1 cellular context compared by ENCODE assay signal in the genomic region with DNA sequence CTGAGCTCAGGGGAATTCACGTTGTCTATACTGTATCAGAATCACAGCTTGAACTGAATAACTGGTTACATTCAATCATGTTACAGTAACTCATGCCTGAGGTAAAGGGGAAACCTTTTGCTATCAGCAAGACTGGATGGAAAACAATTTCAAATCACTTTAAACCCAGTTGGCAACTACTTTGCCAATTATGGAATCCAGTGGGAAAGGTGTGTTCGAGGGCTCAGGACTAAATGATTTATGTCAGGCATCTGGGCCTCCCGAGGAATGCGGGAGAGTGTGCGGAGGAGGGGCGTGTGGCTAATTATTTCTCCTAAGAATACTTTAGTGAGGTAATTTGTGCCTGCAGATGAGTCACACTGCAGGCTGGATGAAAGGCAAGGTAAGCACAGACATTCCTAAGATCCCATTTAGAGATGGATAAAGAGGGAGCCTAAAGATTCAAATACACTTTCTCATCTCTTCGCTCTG.
A peak's percentile ranks its signal among the peaks of the same experiment; 100 is the strongest.
TF ChIP-seq lines count a peak whose summit lies in the region.

No MANE protein-coding gene starts in this region.

TF ChIP-seq in HEK293, 187 proteins besides CTCF, POLR2A, EP300 and RAD21 (continued from another document and continues in another):
- TF ChIP-seq, protein P1, sequence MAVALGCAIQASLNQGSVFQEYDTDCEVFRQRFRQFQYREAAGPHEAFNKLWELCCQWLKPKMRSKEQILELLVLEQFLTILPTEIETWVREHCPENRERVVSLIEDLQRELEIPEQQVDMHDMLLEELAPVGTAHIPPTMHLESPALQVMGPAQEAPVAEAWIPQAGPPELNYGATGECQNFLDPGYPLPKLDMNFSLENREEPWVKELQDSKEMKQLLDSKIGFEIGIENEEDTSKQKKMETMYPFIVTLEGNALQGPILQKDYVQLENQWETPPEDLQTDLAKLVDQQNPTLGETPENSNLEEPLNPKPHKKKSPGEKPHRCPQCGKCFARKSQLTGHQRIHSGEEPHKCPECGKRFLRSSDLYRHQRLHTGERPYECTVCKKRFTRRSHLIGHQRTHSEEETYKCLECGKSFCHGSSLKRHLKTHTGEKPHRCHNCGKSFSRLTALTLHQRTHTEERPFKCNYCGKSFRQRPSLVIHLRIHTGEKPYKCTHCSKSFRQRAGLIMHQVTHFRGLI (tag by site-specific recombination; IDR thresholded peaks at IDR 0.05), result no peak
- TF ChIP-seq ZNF624 (tag by site-specific recombination; IDR thresholded peaks at IDR 0.05), result no peak
- no peak for TF ChIP-seq ZNF214 (tag by site-specific recombination; IDR thresholded peaks at IDR 0.05; ENCODE audit: borderline replicate concordance)
- no peak for TF ChIP-seq ZNF114 (tag by site-specific recombination; IDR thresholded peaks at IDR 0.05)
- TF ChIP-seq, protein P2, sequence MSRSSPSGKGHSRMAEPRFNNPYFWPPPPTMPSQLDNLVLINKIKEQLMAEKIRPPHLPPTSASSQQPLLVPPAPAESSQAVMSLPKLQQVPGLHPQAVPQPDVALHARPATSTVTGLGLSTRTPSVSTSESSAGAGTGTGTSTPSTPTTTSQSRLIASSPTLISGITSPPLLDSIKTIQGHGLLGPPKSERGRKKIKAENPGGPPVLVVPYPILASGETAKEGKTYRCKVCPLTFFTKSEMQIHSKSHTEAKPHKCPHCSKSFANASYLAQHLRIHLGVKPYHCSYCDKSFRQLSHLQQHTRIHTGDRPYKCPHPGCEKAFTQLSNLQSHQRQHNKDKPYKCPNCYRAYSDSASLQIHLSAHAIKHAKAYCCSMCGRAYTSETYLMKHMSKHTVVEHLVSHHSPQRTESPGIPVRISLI (tag by site-specific recombination; IDR thresholded peaks at IDR 0.05), result no peak
- no peak for TF ChIP-seq ZNF792 (tag by site-specific recombination; IDR thresholded peaks at IDR 0.05)
- no peak for TF ChIP-seq ZNF354C (tag by site-specific recombination; IDR thresholded peaks at IDR 0.05; ENCODE audit: borderline replicate concordance, low read depth)
- no peak for TF ChIP-seq ZNF223 (tag by site-specific recombination; IDR thresholded peaks at IDR 0.05)
- no peak for TF ChIP-seq ZNF302 (tag by site-specific recombination; IDR thresholded peaks at IDR 0.05; ENCODE audit: low read depth)
- TF ChIP-seq ZNF670 (tag by site-specific recombination; IDR thresholded peaks at IDR 0.05; ENCODE audit: low read depth), result no peak
- TF ChIP-seq ZNF155 (tag by site-specific recombination; IDR thresholded peaks at IDR 0.05), result no peak
- no peak for TF ChIP-seq GLIS2 (tag by site-specific recombination; IDR thresholded peaks at IDR 0.05)
- TF ChIP-seq ZNF560 (tag by site-specific recombination; IDR thresholded peaks at IDR 0.05; ENCODE audit: borderline replicate concordance), result no peak
- no peak for TF ChIP-seq ZNF768 (tag by site-specific recombination; IDR thresholded peaks at IDR 0.05)
- no peak for TF ChIP-seq ZNF248 (tag by site-specific recombination; IDR thresholded peaks at IDR 0.05)
- TF ChIP-seq, protein P3, sequence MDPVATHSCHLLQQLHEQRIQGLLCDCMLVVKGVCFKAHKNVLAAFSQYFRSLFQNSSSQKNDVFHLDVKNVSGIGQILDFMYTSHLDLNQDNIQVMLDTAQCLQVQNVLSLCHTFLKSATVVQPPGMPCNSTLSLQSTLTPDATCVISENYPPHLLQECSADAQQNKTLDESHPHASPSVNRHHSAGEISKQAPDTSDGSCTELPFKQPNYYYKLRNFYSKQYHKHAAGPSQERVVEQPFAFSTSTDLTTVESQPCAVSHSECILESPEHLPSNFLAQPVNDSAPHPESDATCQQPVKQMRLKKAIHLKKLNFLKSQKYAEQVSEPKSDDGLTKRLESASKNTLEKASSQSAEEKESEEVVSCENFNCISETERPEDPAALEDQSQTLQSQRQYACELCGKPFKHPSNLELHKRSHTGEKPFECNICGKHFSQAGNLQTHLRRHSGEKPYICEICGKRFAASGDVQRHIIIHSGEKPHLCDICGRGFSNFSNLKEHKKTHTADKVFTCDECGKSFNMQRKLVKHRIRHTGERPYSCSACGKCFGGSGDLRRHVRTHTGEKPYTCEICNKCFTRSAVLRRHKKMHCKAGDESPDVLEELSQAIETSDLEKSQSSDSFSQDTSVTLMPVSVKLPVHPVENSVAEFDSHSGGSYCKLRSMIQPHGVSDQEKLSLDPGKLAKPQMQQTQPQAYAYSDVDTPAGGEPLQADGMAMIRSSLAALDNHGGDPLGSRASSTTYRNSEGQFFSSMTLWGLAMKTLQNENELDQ (tag by site-specific recombination; IDR thresholded peaks at IDR 0.05; ENCODE audit: low read depth), result no peak
- no peak for TF ChIP-seq ZNF2 (tag by site-specific recombination; IDR thresholded peaks at IDR 0.05)
- no peak for TF ChIP-seq ZSCAN18 (tag by site-specific recombination; IDR thresholded peaks at IDR 0.05)
- TF ChIP-seq ZNF658 (tag by site-specific recombination; IDR thresholded peaks at IDR 0.05), result no peak
- TF ChIP-seq ZNF501 (tag by site-specific recombination; IDR thresholded peaks at IDR 0.05), result peak; percentile 65; the same call in 1 of the 2 replicates
- no peak for TF ChIP-seq SCRT1 (tag by site-specific recombination; IDR thresholded peaks at IDR 0.05; ENCODE audit: borderline replicate concordance)
- no peak for TF ChIP-seq REST (tag by site-specific recombination; IDR thresholded peaks at IDR 0.05)
- no peak for TF ChIP-seq ZNF76 (tag by site-specific recombination; IDR thresholded peaks at IDR 0.05; ENCODE audit: borderline replicate concordance, low read depth)
- peak; percentile 67 for TF ChIP-seq ZNF335 (tag by site-specific recombination; conservative IDR thresholded peaks at IDR 0.05)
- TF ChIP-seq ZNF623 (tag by site-specific recombination; IDR thresholded peaks at IDR 0.05), result no peak
- TF ChIP-seq ZSCAN23 (tag by site-specific recombination; IDR thresholded peaks at IDR 0.05), result peak; percentile 41; the same call in 1 of the 2 replicates
- TF ChIP-seq ZNF121 (tag by site-specific recombination; IDR thresholded peaks at IDR 0.05), result no peak
- no peak for TF ChIP-seq ZNF239 (tag by site-specific recombination; IDR thresholded peaks at IDR 0.05)
- TF ChIP-seq OSR2 (tag by site-specific recombination; IDR thresholded peaks at IDR 0.05), result peak; percentile 46; the same call in 1 of the 2 replicates
- TF ChIP-seq, protein P4, sequence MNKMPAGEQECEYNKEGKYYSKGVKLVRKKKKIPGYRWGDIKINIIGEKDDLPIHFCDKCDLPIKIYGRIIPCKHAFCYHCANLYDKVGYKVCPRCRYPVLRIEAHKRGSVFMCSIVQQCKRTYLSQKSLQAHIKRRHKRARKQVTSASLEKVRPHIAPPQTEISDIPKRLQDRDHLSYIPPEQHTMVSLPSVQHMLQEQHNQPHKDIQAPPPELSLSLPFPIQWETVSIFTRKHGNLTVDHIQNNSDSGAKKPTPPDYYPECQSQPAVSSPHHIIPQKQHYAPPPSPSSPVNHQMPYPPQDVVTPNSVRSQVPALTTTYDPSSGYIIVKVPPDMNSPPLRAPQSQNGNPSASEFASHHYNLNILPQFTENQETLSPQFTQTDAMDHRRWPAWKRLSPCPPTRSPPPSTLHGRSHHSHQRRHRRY (tag by site-specific recombination; IDR thresholded peaks at IDR 0.05), result no peak
- TF ChIP-seq, protein P5, sequence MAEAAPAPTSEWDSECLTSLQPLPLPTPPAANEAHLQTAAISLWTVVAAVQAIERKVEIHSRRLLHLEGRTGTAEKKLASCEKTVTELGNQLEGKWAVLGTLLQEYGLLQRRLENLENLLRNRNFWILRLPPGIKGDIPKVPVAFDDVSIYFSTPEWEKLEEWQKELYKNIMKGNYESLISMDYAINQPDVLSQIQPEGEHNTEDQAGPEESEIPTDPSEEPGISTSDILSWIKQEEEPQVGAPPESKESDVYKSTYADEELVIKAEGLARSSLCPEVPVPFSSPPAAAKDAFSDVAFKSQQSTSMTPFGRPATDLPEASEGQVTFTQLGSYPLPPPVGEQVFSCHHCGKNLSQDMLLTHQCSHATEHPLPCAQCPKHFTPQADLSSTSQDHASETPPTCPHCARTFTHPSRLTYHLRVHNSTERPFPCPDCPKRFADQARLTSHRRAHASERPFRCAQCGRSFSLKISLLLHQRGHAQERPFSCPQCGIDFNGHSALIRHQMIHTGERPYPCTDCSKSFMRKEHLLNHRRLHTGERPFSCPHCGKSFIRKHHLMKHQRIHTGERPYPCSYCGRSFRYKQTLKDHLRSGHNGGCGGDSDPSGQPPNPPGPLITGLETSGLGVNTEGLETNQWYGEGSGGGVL (tag by site-specific recombination; IDR thresholded peaks at IDR 0.05), result peak; percentile 48
- TF ChIP-seq ZNF654 (tag by site-specific recombination; IDR thresholded peaks at IDR 0.05; ENCODE audit: low read depth), result no peak
- TF ChIP-seq ATF2 (tag by site-specific recombination; IDR thresholded peaks at IDR 0.05; ENCODE audit: low read depth), result no peak
- 0 out of 2 replicates have a peak, but pooled peaks have one; percentile 68 for TF ChIP-seq ZFP37 (tag by site-specific recombination; IDR thresholded peaks at IDR 0.05)
- no peak for TF ChIP-seq ZNF529 (tag by site-specific recombination; IDR thresholded peaks at IDR 0.05; ENCODE audit: insufficient replicate concordance)
- no peak for TF ChIP-seq ZNF473 (tag by site-specific recombination; IDR thresholded peaks at IDR 0.05)
- no peak for TF ChIP-seq REPIN1 (tag by site-specific recombination; IDR thresholded peaks at IDR 0.05; ENCODE audit: low read depth)
- TF ChIP-seq, protein P6, sequence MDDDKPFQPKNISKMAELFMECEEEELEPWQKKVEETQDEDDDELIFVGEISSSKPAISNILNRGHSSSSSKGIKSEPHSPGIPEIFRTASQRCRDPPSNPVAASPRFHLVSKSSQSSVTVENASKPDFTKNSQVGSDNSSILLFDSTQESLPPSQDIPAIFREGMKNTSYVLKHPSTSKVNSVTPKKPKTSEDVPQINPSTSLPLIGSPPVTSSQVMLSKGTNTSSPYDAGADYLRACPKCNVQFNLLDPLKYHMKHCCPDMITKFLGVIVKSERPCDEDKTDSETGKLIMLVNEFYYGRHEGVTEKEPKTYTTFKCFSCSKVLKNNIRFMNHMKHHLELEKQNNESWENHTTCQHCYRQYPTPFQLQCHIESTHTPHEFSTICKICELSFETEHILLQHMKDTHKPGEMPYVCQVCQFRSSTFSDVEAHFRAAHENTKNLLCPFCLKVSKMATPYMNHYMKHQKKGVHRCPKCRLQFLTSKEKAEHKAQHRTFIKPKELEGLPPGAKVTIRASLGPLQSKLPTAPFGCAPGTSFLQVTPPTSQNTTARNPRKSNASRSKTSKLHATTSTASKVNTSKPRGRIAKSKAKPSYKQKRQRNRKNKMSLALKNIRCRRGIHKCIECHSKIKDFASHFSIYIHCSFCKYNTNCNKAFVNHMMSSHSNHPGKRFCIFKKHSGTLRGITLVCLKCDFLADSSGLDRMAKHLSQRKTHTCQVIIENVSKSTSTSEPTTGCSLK (tag by site-specific recombination; IDR thresholded peaks at IDR 0.05), result no peak
- TF ChIP-seq HOXD13 (CRISPR knock-in tag; IDR thresholded peaks at IDR 0.05; ENCODE audit: borderline replicate concordance), result no peak
- no peak for TF ChIP-seq ZNF311 (tag by site-specific recombination; IDR thresholded peaks at IDR 0.05; ENCODE audit: borderline replicate concordance)
- no peak for TF ChIP-seq ZFP41 (tag by site-specific recombination; IDR thresholded peaks at IDR 0.05; ENCODE audit: borderline replicate concordance)
- TF ChIP-seq, protein P7, sequence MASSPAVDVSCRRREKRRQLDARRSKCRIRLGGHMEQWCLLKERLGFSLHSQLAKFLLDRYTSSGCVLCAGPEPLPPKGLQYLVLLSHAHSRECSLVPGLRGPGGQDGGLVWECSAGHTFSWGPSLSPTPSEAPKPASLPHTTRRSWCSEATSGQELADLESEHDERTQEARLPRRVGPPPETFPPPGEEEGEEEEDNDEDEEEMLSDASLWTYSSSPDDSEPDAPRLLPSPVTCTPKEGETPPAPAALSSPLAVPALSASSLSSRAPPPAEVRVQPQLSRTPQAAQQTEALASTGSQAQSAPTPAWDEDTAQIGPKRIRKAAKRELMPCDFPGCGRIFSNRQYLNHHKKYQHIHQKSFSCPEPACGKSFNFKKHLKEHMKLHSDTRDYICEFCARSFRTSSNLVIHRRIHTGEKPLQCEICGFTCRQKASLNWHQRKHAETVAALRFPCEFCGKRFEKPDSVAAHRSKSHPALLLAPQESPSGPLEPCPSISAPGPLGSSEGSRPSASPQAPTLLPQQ (tag by site-specific recombination; IDR thresholded peaks at IDR 0.05), result 0 out of 2 replicates have a peak, but pooled peaks have one; percentile 50
